ENCODE assay signal across 24 cellular contexts in genomic region chr11:23711981-23712380, GRCh38.
"Had no signal": no experiment of that assay in that cellular context is flagged by ENCODE, and none has a peak within 500 bp of the region (broad histone marks: within the 10 kb centered on the region; RNA-seq: fewer than 3 reads in every experiment).

No MANE protein-coding gene starts in this region.

- H3K4me3 ChIP-seq: heart left ventricle, left ventricle myocardium inferior, lung, prostate gland, right lobe of liver, suprapubic skin, tibial nerve had no signal

- H3K27ac ChIP-seq: heart left ventricle, left ventricle myocardium inferior, parathyroid adenoma, prostate gland, right lobe of liver, suprapubic skin, tibial nerve had no signal

- DNase-seq: effector memory CD4-positive, alpha-beta T cell; heart left ventricle; hippocampal formation; immature natural killer cell; left cardiac atrium; left ventricle myocardium inferior; mesenchymal stem cell; naive B cell; occipital lobe; retina; right lobe of liver; stimulated activated CD4-positive, alpha-beta T cell treated with anti-CD3 and anti-CD28 coated beads, Interleukin-4, amount 100 ng/mL, for 1 hour; stimulated activated CD8-positive, alpha-beta memory T cell treated with anti-CD3 and anti-CD28 coated beads, Interleukin-4, amount 100 ng/mL, for 48 hours; stimulated activated naive CD8-positive, alpha-beta T cell treated with anti-CD3 and anti-CD28 coated beads, Interleukin-15, Interleukin-2, amounts not matched to agents 100 U/mL and 50 U/mL, for 24 hours had no signal

- H3K27me3 ChIP-seq: heart left ventricle, right lobe of liver, suprapubic skin, tibial nerve had no signal

- ATAC-seq: esophagus mucosa; heart left ventricle; left cardiac atrium; right lobe of liver; stimulated activated effector memory CD8-positive, alpha-beta T cell treated with anti-CD3 and anti-CD28 coated beads, Interleukin-12 subunit alpha, Interleukin-12 subunit beta, amount 100 ng/mL, for 72 hours; stimulated activated naive CD8-positive, alpha-beta T cell treated with anti-CD3 and anti-CD28 coated beads, Interleukin-15, Interleukin-2, amounts not matched to agents 100 U/mL and 50 U/mL, for 24 hours had no signal

- H2AFZ ChIP-seq: parathyroid adenoma had no signal

- H3K36me3 ChIP-seq: heart left ventricle, left ventricle myocardium inferior, prostate gland, right lobe of liver, suprapubic skin, tibial nerve had no signal

- H3K79me2 ChIP-seq: parathyroid adenoma had no signal

- H3K4me1 ChIP-seq: heart left ventricle, left ventricle myocardium inferior, parathyroid adenoma, prostate gland, right lobe of liver, suprapubic skin, tibial nerve had no signal

- H3K9ac ChIP-seq: parathyroid adenoma had no signal

- H3K9me3 ChIP-seq: prostate gland, right lobe of liver, tibial nerve had no signal

- FAIRE-seq: endometrium, frontal cortex, keratinocyte had no signal
